ENCODE assay signal across 32 cellular contexts in genomic region chr4:165721815-165722214, GRCh38.
"Had no signal": no experiment of that assay in that cellular context is flagged by ENCODE, and none has a peak within 500 bp of the region (broad histone marks: within the 10 kb centered on the region; RNA-seq: fewer than 3 reads in every experiment).

No MANE protein-coding gene starts in this region.

- H3K9ac ChIP-seq: SK-N-SH had no signal

- H3K27me3 ChIP-seq: adrenal gland, body of pancreas, breast epithelium, Peyer's patch, SJSA1 had no signal

- FAIRE-seq: astrocyte, TTC549 had no signal

- ATAC-seq: activated CD4-positive, alpha-beta T cell treated with anti-CD3 and anti-CD28 coated beads for 36 hours; activated CD4-positive, CD25-positive, alpha-beta regulatory T cell treated with anti-CD3 and anti-CD28 coated beads, Interleukin-2, amount 50 U/mL, for 24 hours; activated CD8-positive, alpha-beta T cell treated with anti-CD3 and anti-CD28 coated beads, Interleukin-2, amount 10 ng/mL, durations not matched to agents 7 days and 5 days; activated naive CD4-positive, alpha-beta T cell treated with anti-CD3 and anti-CD28 coated beads, Interleukin-2, amount 50 U/mL, for 72 hours; body of pancreas; PC-3; WTC11 had no signal

- H3K9me3 ChIP-seq: adrenal gland, body of pancreas, breast epithelium, Peyer's patch, SJSA1, SK-N-SH had no signal

- H3K4me1 ChIP-seq: adrenal gland, breast epithelium, Peyer's patch, SJSA1 had no signal

- H3K4me3 ChIP-seq: adrenal gland, body of pancreas, breast epithelium, Peyer's patch, SJSA1 had no signal

- DNase-seq: activated CD4-positive, alpha-beta T cell treated with anti-CD3 and anti-CD28 coated beads for 36 hours; activated CD4-positive, alpha-beta T cell treated with anti-CD3 and anti-CD28 coated beads, Interleukin-2, amount 10 ng/mL, durations not matched to agents 7 days and 5 days; activated CD4-positive, alpha-beta T cell treated with anti-CD3 and anti-CD28 coated beads, Interleukin-2, amount 50 U/mL, for 48 hours; activated CD8-positive, alpha-beta T cell treated with anti-CD3 and anti-CD28 coated beads, Interleukin-2, amount 10 ng/mL, durations not matched to agents 7 days and 5 days; activated gamma-delta T cell; activated naive CD4-positive, alpha-beta T cell treated with Interleukin-2 at 50 U/mL for 16 hours; activated T-cell treated with anti-CD3 and anti-CD28 coated beads, Interleukin-2, amount 50 U/mL, for 24 hours; adrenal gland; Kasumi-1; KG1; MM.1S; MV-4-11; NCI-H1092; NCI-H1436 treated with DMSO at 0.1 percent for 48 hours; NCI-H1694 treated with DMSO at 0.1 percent for 48 hours; NCI-H2029; NCI-H345; NCI-H526 treated with DMSO at 0.1 percent for 48 hours; NK-92 treated with Interleukin-12 subunit alpha and Interleukin-12 subunit beta, amount 100 ng/mL, for 24 hours; PC-3; Peyer's patch; RPMI8226; SHP77 treated with DMSO at 0.1 percent for 48 hours; SK-N-SH had no signal

- H3K4me2 ChIP-seq: SK-N-SH had no signal

- H3K27ac ChIP-seq: adrenal gland, breast epithelium, Peyer's patch, SJSA1 had no signal

- H3K36me3 ChIP-seq: adrenal gland, breast epithelium, Peyer's patch, SJSA1 had no signal
